In the genomic region with DNA sequence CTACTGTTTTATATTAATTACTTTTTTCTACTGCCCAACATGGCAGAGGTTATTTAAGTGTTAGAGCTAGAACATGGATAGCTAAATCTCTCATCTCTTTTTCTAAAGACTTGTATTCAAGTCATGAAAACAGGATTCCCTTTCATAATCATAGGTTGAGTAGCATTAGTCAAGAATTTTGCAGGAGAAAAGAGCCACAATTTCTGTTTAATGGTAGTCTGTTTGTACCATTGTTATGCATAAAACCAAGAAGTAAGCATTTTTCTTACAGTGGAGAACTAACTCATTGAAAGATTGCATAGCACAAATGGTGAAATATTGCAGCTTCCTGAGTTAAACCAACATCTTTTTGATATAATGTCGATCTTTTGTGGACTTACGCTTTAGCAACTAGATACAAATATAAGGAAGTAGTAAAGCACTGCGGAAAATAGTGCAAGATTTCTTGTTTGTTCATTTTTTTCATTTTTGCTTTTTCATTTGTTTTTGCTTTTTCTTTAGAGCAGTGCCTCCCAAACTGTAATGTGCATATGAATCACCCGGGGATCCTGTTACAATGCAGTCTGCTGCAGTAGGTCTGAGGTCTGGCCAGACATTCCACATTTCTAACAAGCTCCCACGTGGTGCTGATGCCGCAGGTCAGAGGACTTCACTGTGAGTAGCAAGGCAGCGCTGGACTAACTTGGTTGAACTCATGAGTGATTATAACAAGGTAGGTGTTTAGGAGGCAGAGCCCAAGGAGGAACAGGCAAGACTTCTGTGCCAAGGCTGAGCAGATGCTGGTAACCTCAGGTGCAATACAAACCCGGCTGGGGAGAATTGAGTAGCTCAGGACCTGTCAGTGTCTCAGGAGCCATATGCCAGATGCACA, we compare ENCODE assay signal across 8 cellular contexts. TPM values are rescaled to one million over a fixed set of nuclear protein-coding genes. Genes with fewer than 3 reads are reported as not detected.
DNase-seq lines count a peak whose midpoint lies in the region; ATAC-seq and TF ChIP-seq lines count a peak whose summit lies in the region.

No MANE protein-coding gene starts in this region.

- H3K36me3 ChIP-seq in MG63 = no peaks in the 10 kb centered on the region
- H3K36me3 ChIP-seq in Peyer's patch = no peaks in the 10 kb centered on the region

- DNase-seq in COLO829 (ENCODE audit: low spot score) (peak; percentile 84), MG63 (peak; percentile 83), chondrocyte (ENCODE audit: low spot score) (no peak), myocyte (ENCODE audit: low read depth) (peak; percentile 85), NCI-H2081 (lab: John Stamatoyannopoulos, UW) (no peak), Peyer's patch (no peak)

- H3K4me3 Mint-ChIP-seq in chondrocyte (ENCODE audit: unreplicated experiment) = peak overlapping the region; percentile 31

- H3K27ac Mint-ChIP-seq in chondrocyte (ENCODE audit: unreplicated experiment) = peak overlapping the region; percentile 87

- H3K27me3 ChIP-seq in MG63 = no peaks in the 10 kb centered on the region
- H3K27me3 ChIP-seq in Peyer's patch = no peaks in the 10 kb centered on the region

- ATAC-seq in GM18873 (IDR thresholded peaks at IDR 0.05; ENCODE audit: low FRiP score, unreplicated experiment) (no peak), GM21367 (IDR thresholded peaks at IDR 0.05; ENCODE audit: unreplicated experiment) (no peak)

- H3K27me3 Mint-ChIP-seq in chondrocyte (ENCODE audit: low read depth) = peaks cover 7% of the 10 kb centered on the region

- H3K4me1 ChIP-seq in Peyer's patch = no peaks in the 10 kb centered on the region

- no peaks in the 10 kb centered on the region for H3K9me3 Mint-ChIP-seq in chondrocyte (ENCODE audit: low read depth)

- no peaks in the 10 kb centered on the region for H3K36me3 Mint-ChIP-seq in chondrocyte (ENCODE audit: low read depth)

- no peak for TF ChIP-seq CTCF in chondrocyte (IDR thresholded peaks at IDR 0.05)
- no peak for TF ChIP-seq CTCF in Peyer's patch (IDR thresholded peaks at IDR 0.05)

- H3K4me3 ChIP-seq in MG63 (no peak overlapping the region), Peyer's patch (no peak overlapping the region)

- no peak overlapping the region for H3K27ac ChIP-seq in Peyer's patch

- H3K4me1 Mint-ChIP-seq in chondrocyte (ENCODE audit: low read depth) = peaks cover 38% of the 10 kb centered on the region

- TF ChIP-seq POLR2A in Peyer's patch (IDR thresholded peaks at IDR 0.05) = no peak

- H3K9me3 ChIP-seq in MG63 (no peaks in the 10 kb centered on the region), Peyer's patch (no peaks in the 10 kb centered on the region)

RNA-seq across cellular contexts. Expression of a gene that starts 4.6 kb away (rescaled TPM):
- 69.8 and 70.5 TPM in 2 replicates for total RNA-seq in MG63 (2014; rRNA removed; shearing (Covaris generic); ENCODE audit: low replicate concordance)
- total RNA-seq in chondrocyte (31.6 to 115 TPM (median 115 TPM) in 3 replicates), myocyte (14.2 and 16.5 TPM in 2 replicates), Peyer's patch (10 to 100 TPM; 21.9 to 78.4 (median 31.3) TPM)
- polyA plus RNA-seq in myocyte (2012) = 20.3 TPM

Comparison
In these comparisons a context has a peak if more than half of its experiments do, and no peak if none do; other contexts are left out.
1. DNase-seq: peak in COLO829 (single experiment), MG63 (single experiment) and myocyte (single experiment); none in chondrocyte (single experiment), NCI-H2081 (0 of 2) and Peyer's patch (0 of 3).